5 cellular contexts compared by ENCODE assay signal in genomic region chr3:38320638-38321037, GRCh38. TPM values are rescaled to one million over a fixed set of nuclear protein-coding genes. Genes with fewer than 3 reads are reported as not detected.
"Had no signal": no experiment of that assay in that cellular context is flagged by ENCODE, and none has a peak within 500 bp of the region (broad histone marks: within the 10 kb centered on the region; RNA-seq: fewer than 3 reads in every experiment).

No MANE protein-coding gene starts in this region.

RNA-seq across cellular contexts. Expression of gene SLC22A14, which starts 38.5 kb away (rescaled TPM):
- total RNA-seq: GM23248, GM23338, H1, H4, H9 had no signal
- polyA plus RNA-seq: GM23338 had no signal

RNA-seq across cellular contexts. Expression of gene SLC22A13, which starts 55.0 kb away (rescaled TPM):
- total RNA-seq: H9 had no signal
- polyA plus RNA-seq: GM23248 had no signal
